Comparison of ENCODE assay signal across 16 cellular contexts in genomic region chr7:97119747-97120146, GRCh38. TPM values are rescaled to one million over a fixed set of nuclear protein-coding genes. Genes with fewer than 3 reads are reported as not detected.
A peak's percentile ranks its signal among the peaks of the same experiment; 100 is the strongest.
DNase-seq lines count a peak whose midpoint lies in the region; ATAC-seq and TF ChIP-seq lines count a peak whose summit lies in the region.
"Had no signal": no experiment of that assay in that cellular context is flagged by ENCODE, and none has a peak within 500 bp of the region (broad histone marks: within the 10 kb centered on the region; RNA-seq: fewer than 3 reads in every experiment).

No MANE protein-coding gene starts in this region.

- no peak for ATAC-seq in activated CD4-positive, alpha-beta T cell treated with anti-CD3 and anti-CD28 coated beads for 36 hours
- no peak for ATAC-seq in activated T-helper 17 cell treated with anti-CD3 and anti-CD28 coated beads, Interleukin-2, amount 50 U/mL, for 72 hours (replicated peaks)
- no peak for ATAC-seq in natural killer cell treated with Interleukin-12 subunit alpha and Interleukin-12 subunit beta and Interleukin-15 and Interleukin-18, amount 100 ng/mL, for 72 hours
- ATAC-seq in GM21515 (IDR thresholded peaks at IDR 0.05; ENCODE audit: unreplicated experiment) = no peak
- ATAC-seq: A549 had no signal

- 91% methylated on average over 2 of the region's 2 CpGs for WGBS in smooth muscle cell (ENCODE audit: low lambda C conversion rate)

- H3K4me3 Mint-ChIP-seq in activated CD4-positive, alpha-beta T cell treated with anti-CD3 and anti-CD28 coated beads for 36 hours = peak overlapping the region; percentile 37
- H3K4me3 Mint-ChIP-seq in activated T-helper 17 cell treated with anti-CD3 and anti-CD28 coated beads, Interleukin-2, amount 50 U/mL, for 72 hours = peak overlapping the region; percentile 89
- peak overlapping the region; percentile 58 for H3K4me3 Mint-ChIP-seq in natural killer cell treated with Interleukin-12 subunit alpha and Interleukin-12 subunit beta and Interleukin-15 and Interleukin-18, amount 100 ng/mL, for 72 hours

- peaks cover 39% of the 10 kb centered on the region for H3K4me1 Mint-ChIP-seq in activated CD4-positive, alpha-beta T cell treated with anti-CD3 and anti-CD28 coated beads for 36 hours
- H3K4me1 Mint-ChIP-seq in activated T-helper 17 cell treated with anti-CD3 and anti-CD28 coated beads, Interleukin-2, amount 50 U/mL, for 72 hours = peaks cover 12% of the 10 kb centered on the region
- peaks cover 21 to 39% of the 10 kb centered on the region in 2 donors for H3K4me1 Mint-ChIP-seq in natural killer cell treated with Interleukin-12 subunit alpha and Interleukin-12 subunit beta and Interleukin-15 and Interleukin-18, amount 100 ng/mL, for 72 hours (ENCODE audit: low read depth in 2 of 2)

- no peak for DNase-seq in activated CD4-positive, alpha-beta T cell treated with anti-CD3 and anti-CD28 coated beads for 36 hours
- DNase-seq in activated CD4-positive, alpha-beta T cell treated with anti-CD3 and anti-CD28 coated beads, Interleukin-2, amount 50 U/mL, for 1 hour = no peak
- DNase-seq in HFF-Myc (ENCODE audit: extremely low read depth, low read depth) (no peak), smooth muscle cell (lab: John Stamatoyannopoulos, UW; ENCODE audit: unreplicated experiment) (no peak), mucosa of gallbladder (ENCODE audit: low spot score) (no peak)
- no peak for DNase-seq in natural killer cell treated with Interleukin-12 subunit alpha and Interleukin-12 subunit beta and Interleukin-15 and Interleukin-18, amount 100 ng/mL, for 72 hours (ENCODE audit: low spot score)
- DNase-seq: activated gamma-delta T cell treated with Interleukin-2 at 50 U/mL for 16 hours; caudate nucleus; GF-D8; NCI-H2029 treated with DMSO at 0.1 percent for 48 hours; NCI-H524 treated with DMSO at 0.1 percent for 48 hours; stimulated activated CD4-positive, alpha-beta T cell treated with anti-CD3 and anti-CD28 coated beads, Interleukin-1b, Interleukin-23, amount 100 ng/mL, for 48 hours had no signal

- H3K9me3 ChIP-seq in smooth muscle cell (replicated peaks; ENCODE audit: low read depth) = no peaks in the 10 kb centered on the region

- no peaks in the 10 kb centered on the region for H3K27me3 ChIP-seq in smooth muscle cell (ENCODE audit: low read depth)

- H3K4me2 ChIP-seq in smooth muscle cell = no peak overlapping the region

- no peak overlapping the region for H3K27ac ChIP-seq in smooth muscle cell (ENCODE audit: low read depth)
- H3K27ac ChIP-seq: A549, RWPE1 had no signal

- intact Hi-C loops in activated CD4-positive, alpha-beta T cell treated with anti-CD3 and anti-CD28 coated beads for 36 hours (cut with DNase I, micrococcal nuclease) = loop anchor here in 1 of 2 experiments (5.0 kb wide), 2 partner anchors 58 to 753 kb away; partner anchors contain the start of gene ASNS

- H3K4me3 ChIP-seq in HFF-Myc (replicated peaks; ENCODE audit: low read depth, low read length) = 0 out of 2 replicates have a peak overlapping the region, but pooled peaks have one; percentile 78
- no peak overlapping the region for H3K4me3 ChIP-seq in smooth muscle cell
- H3K4me3 ChIP-seq: A549 had no signal

- POLR2A ChIA-PET in activated CD4-positive, alpha-beta T cell treated with anti-CD3 and anti-CD28 coated beads for 36 hours (lab: Charles Lee) = no interaction called here

- H4K20me1 ChIP-seq in smooth muscle cell (ENCODE audit: low read depth) = no peaks in the 10 kb centered on the region

- H3K9me3 Mint-ChIP-seq in activated CD4-positive, alpha-beta T cell treated with anti-CD3 and anti-CD28 coated beads for 36 hours (ENCODE audit: low read depth) = peaks cover 3% of the 10 kb centered on the region
- H3K9me3 Mint-ChIP-seq in activated T-helper 17 cell treated with anti-CD3 and anti-CD28 coated beads, Interleukin-2, amount 50 U/mL, for 72 hours = peaks cover 3% of the 10 kb centered on the region
- H3K9me3 Mint-ChIP-seq in natural killer cell treated with Interleukin-12 subunit alpha and Interleukin-12 subunit beta and Interleukin-15 and Interleukin-18, amount 100 ng/mL, for 72 hours = peaks cover 3% of the 10 kb centered on the region

- no peak overlapping the region for H2AFZ ChIP-seq in smooth muscle cell (ENCODE audit: low read depth)

- H3K36me3 Mint-ChIP-seq in activated CD4-positive, alpha-beta T cell treated with anti-CD3 and anti-CD28 coated beads for 36 hours (ENCODE audit: low read depth) = peaks cover 20% of the 10 kb centered on the region
- H3K36me3 Mint-ChIP-seq in activated T-helper 17 cell treated with anti-CD3 and anti-CD28 coated beads, Interleukin-2, amount 50 U/mL, for 72 hours (ENCODE audit: low read depth) = peaks cover 7% of the 10 kb centered on the region
- H3K36me3 Mint-ChIP-seq in natural killer cell treated with Interleukin-12 subunit alpha and Interleukin-12 subunit beta and Interleukin-15 and Interleukin-18, amount 100 ng/mL, for 72 hours = peaks cover 6% of the 10 kb centered on the region

- H3K36me3 ChIP-seq in smooth muscle cell (ENCODE audit: low read depth) = no peaks in the 10 kb centered on the region

- H3K4me1 ChIP-seq in smooth muscle cell (ENCODE audit: low read depth) = peaks cover 18% of the 10 kb centered on the region

- H3K9ac ChIP-seq in smooth muscle cell (ENCODE audit: low read depth) = no peak overlapping the region

- H3K79me2 ChIP-seq in smooth muscle cell (ENCODE audit: low read depth) = peaks cover 31% of the 10 kb centered on the region

- H3K27ac Mint-ChIP-seq in activated CD4-positive, alpha-beta T cell treated with anti-CD3 and anti-CD28 coated beads for 36 hours = no peak overlapping the region
- H3K27ac Mint-ChIP-seq in activated T-helper 17 cell treated with anti-CD3 and anti-CD28 coated beads, Interleukin-2, amount 50 U/mL, for 72 hours = no peak overlapping the region
- H3K27ac Mint-ChIP-seq in natural killer cell treated with Interleukin-12 subunit alpha and Interleukin-12 subunit beta and Interleukin-15 and Interleukin-18, amount 100 ng/mL, for 72 hours = peak overlapping the region in 1 of 2 donors; percentile 38

- no peaks in the 10 kb centered on the region for H3K27me3 Mint-ChIP-seq in activated CD4-positive, alpha-beta T cell treated with anti-CD3 and anti-CD28 coated beads for 36 hours
- H3K27me3 Mint-ChIP-seq in activated T-helper 17 cell treated with anti-CD3 and anti-CD28 coated beads, Interleukin-2, amount 50 U/mL, for 72 hours = no peaks in the 10 kb centered on the region
- H3K27me3 Mint-ChIP-seq in natural killer cell treated with Interleukin-12 subunit alpha and Interleukin-12 subunit beta and Interleukin-15 and Interleukin-18, amount 100 ng/mL, for 72 hours = no peaks in the 10 kb centered on the region

- no peak for TF ChIP-seq CTCF in HFF-Myc (IDR thresholded peaks at IDR 0.05; ENCODE audit: low read depth, low read length, missing control alignments)
- TF ChIP-seq CTCF in smooth muscle cell (IDR thresholded peaks at IDR 0.05; ENCODE audit: borderline replicate concordance, insufficient read depth, poor library complexity, severe bottlenecking) = no peak

- H3F3A ChIP-seq in smooth muscle cell (ENCODE audit: low read depth) = peaks cover 9% of the 10 kb centered on the region

- CTCF ChIA-PET in activated CD4-positive, alpha-beta T cell treated with anti-CD3 and anti-CD28 coated beads for 36 hours (lab: Charles Lee) = no interaction called here

RNA-seq across cellular contexts. Expression of gene SDHAF3, which starts 2.2 kb away (rescaled TPM):
- 10 to 100 TPM; 30.2 to 44.3 TPM for total RNA-seq in activated CD4-positive, alpha-beta T cell treated with anti-CD3 and anti-CD28 coated beads for 36 hours
- 10 to 100 TPM; 17.8 to 23.5 TPM for total RNA-seq in activated T-helper 17 cell treated with anti-CD3 and anti-CD28 coated beads, Interleukin-2, amount 50 U/mL, for 72 hours
- 10 to 100 TPM; 17.0 to 23.8 TPM for total RNA-seq in natural killer cell treated with Interleukin-12 subunit alpha and Interleukin-12 subunit beta and Interleukin-15 and Interleukin-18, amount 100 ng/mL, for 72 hours
- total RNA-seq in smooth muscle cell (15.6 and 25.6 TPM in 2 replicates), mucosa of gallbladder (14.7 TPM)
- 28.5 and 29.1 TPM in 2 replicates for polyA plus RNA-seq in smooth muscle cell

Comparison
In these comparisons a context has a peak if more than half of its experiments do, and no peak if none do; other contexts are left out.
1. H3K4me3 Mint-ChIP-seq: peak in every context shown above with its lines; median percentile 89 in activated T-helper 17 cell treated with anti-CD3 and anti-CD28 coated beads, Interleukin-2, amount 50 U/mL, for 72 hours; 58 in natural killer cell treated with Interleukin-12 subunit alpha and Interleukin-12 subunit beta and Interleukin-15 and Interleukin-18, amount 100 ng/mL, for 72 hours; 37 in activated CD4-positive, alpha-beta T cell treated with anti-CD3 and anti-CD28 coated beads for 36 hours.